In genomic region chr1:148529101-148529567, GRCh38 we compare ENCODE assay signal across 1 cellular context.
TF ChIP-seq lines count a peak whose summit lies in the region.

No MANE protein-coding gene starts in this region.

TF ChIP-seq in HEK293, 187 proteins besides CTCF, POLR2A, EP300 and RAD21 (continued from another document):
- TF ChIP-seq ZNF501 (tag by site-specific recombination; IDR thresholded peaks at IDR 0.05) = peak; percentile 86
- TF ChIP-seq KLF10 (tag by site-specific recombination; IDR thresholded peaks at IDR 0.05) = peak; percentile 55; the same call in 1 of the 2 replicates
- TF ChIP-seq SCRT2 (tag by site-specific recombination; IDR thresholded peaks at IDR 0.05) = peak; percentile 35; the same call in 1 of the 2 replicates
- peak; percentile 44; the same call in 1 of the 2 replicates for TF ChIP-seq TSHZ1 (tag by site-specific recombination; IDR thresholded peaks at IDR 0.05; ENCODE audit: borderline replicate concordance)
- peak; percentile 95 for TF ChIP-seq ZEB2 (tag by site-specific recombination; IDR thresholded peaks at IDR 0.05)
- TF ChIP-seq ZNF10 (tag by site-specific recombination; IDR thresholded peaks at IDR 0.05) = 0 out of 2 replicates have a peak, but pooled peaks have one; percentile 5
- peak; percentile 72 for TF ChIP-seq ZNF366 (tag by site-specific recombination; conservative IDR thresholded peaks at IDR 0.05)
- TF ChIP-seq ZBTB26 (tag by site-specific recombination; optimal IDR thresholded peaks at IDR 0.05) = peak; percentile 31
- TF ChIP-seq BCL11A (tag by site-specific recombination; IDR thresholded peaks at IDR 0.05; ENCODE audit: low read depth) = 0 out of 2 replicates have a peak, but pooled peaks have one; percentile 41
- peak; percentile 61; the same call in 1 of the 2 replicates for TF ChIP-seq ZNF692 (tag by site-specific recombination; IDR thresholded peaks at IDR 0.05)
- peak; percentile 83 for TF ChIP-seq ZNF324 (tag by site-specific recombination; IDR thresholded peaks at IDR 0.05)
- peak; percentile 73 for TF ChIP-seq PRDM10 (tag by site-specific recombination; IDR thresholded peaks at IDR 0.05)
- TF ChIP-seq ZFP69B (tag by site-specific recombination; IDR thresholded peaks at IDR 0.05) = 0 out of 2 replicates have a peak, but pooled peaks have one; percentile 38
- peak; percentile 70; the same call in 1 of the 2 replicates for TF ChIP-seq ZNF449 (tag by site-specific recombination; IDR thresholded peaks at IDR 0.05)
- peak; percentile 86 for TF ChIP-seq SP7 (tag by site-specific recombination; IDR thresholded peaks at IDR 0.05)
- 0 out of 2 replicates have a peak, but pooled peaks have one; percentile 63 for TF ChIP-seq ZNF561 (tag by site-specific recombination; IDR thresholded peaks at IDR 0.05; ENCODE audit: borderline replicate concordance)
- peak; percentile 58; the same call in 1 of the 2 replicates for TF ChIP-seq MZF1 (tag by site-specific recombination; IDR thresholded peaks at IDR 0.05; ENCODE audit: borderline replicate concordance)
- 0 out of 2 replicates have a peak, but pooled peaks have one; percentile 57 for TF ChIP-seq KLF8 (tag by site-specific recombination; IDR thresholded peaks at IDR 0.05)
- TF ChIP-seq SP3 (tag by site-specific recombination; IDR thresholded peaks at IDR 0.05) = peak; percentile 33; the same call in 1 of the 2 replicates
- TF ChIP-seq ZNF335 (tag by site-specific recombination; conservative IDR thresholded peaks at IDR 0.05) = 0 out of 2 replicates have a peak, but pooled peaks have one; percentile 12
- TF ChIP-seq ZBTB20 (tag by site-specific recombination; IDR thresholded peaks at IDR 0.05) = peak; percentile 81
- peak; percentile 77 for TF ChIP-seq ZNF394 (tag by site-specific recombination; IDR thresholded peaks at IDR 0.05; ENCODE audit: borderline replicate concordance)
- peak; percentile 21; the same call in 1 of the 2 replicates for TF ChIP-seq ZNF513 (tag by site-specific recombination; IDR thresholded peaks at IDR 0.05)
- TF ChIP-seq BCL11B (tag by site-specific recombination; IDR thresholded peaks at IDR 0.05; ENCODE audit: low read depth) = 0 out of 2 replicates have a peak, but pooled peaks have one; percentile 50
- TF ChIP-seq REPIN1 (tag by site-specific recombination; IDR thresholded peaks at IDR 0.05; ENCODE audit: low read depth) = peak; percentile 60; the same call in 1 of the 2 replicates
- peak; percentile 69; the same call in 1 of the 2 replicates for TF ChIP-seq ZBTB48 (tag by site-specific recombination; IDR thresholded peaks at IDR 0.05)
- peak; percentile 65; the same call in 1 of the 2 replicates for TF ChIP-seq ZNF639 (tag by site-specific recombination; IDR thresholded peaks at IDR 0.05)
